ENCODE assay signal across 10 cellular contexts in the genomic region with DNA sequence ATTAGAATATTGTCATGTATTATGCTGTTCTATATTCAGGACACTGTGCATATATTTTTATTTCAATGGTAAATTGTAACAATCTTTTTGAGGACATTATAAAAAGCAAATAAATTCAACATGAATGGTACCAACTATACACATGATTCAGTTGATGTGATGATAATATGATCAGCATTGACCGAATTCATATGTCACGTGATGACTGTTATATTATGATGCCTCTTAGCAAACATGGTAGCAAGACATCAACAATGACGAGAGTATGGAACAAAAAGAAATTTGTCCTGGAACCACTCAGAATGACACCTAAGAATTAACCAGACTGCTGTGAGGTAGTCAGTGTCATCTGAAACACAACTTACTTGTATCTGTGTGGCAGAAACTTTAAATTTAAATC.
"Had no signal": no experiment of that assay in that cellular context is flagged by ENCODE, and none has a peak within 500 bp of the region (broad histone marks: within the 10 kb centered on the region; RNA-seq: fewer than 3 reads in every experiment).

No MANE protein-coding gene starts in this region.

- DNase-seq: GM23248, GOT3, H7, H9, HCEC 1CT, HFFc6 had no signal

- ATAC-seq: GM23338, HCT116 had no signal

- FAIRE-seq: H1 had no signal

- H2AFZ ChIP-seq: GM23248, GM23338 had no signal

- H3K4me2 ChIP-seq: GM23338 had no signal

- H3K9me3 ChIP-seq: HAP-1 had no signal

- H3K9ac ChIP-seq: GM23248 had no signal

- H3K4me1 ChIP-seq: HAP-1 had no signal

- H3K27ac ChIP-seq: GM23248 had no signal

- H3K4me3 ChIP-seq: GM23248, GM23338, HAP-1 had no signal

- H3K36me3 ChIP-seq: HAP-1 had no signal
